In genomic region chr11:111320728-111321568, GRCh38 we compare ENCODE assay signal across 26 cellular contexts. TPM values are rescaled to one million over a fixed set of nuclear protein-coding genes. Genes with fewer than 3 reads are reported as not detected.
DNase-seq lines count a peak whose midpoint lies in the region; FAIRE-seq and TF ChIP-seq lines count a peak whose summit lies in the region.
"Had no signal": no experiment of that assay in that cellular context is flagged by ENCODE, and none has a peak within 500 bp of the region (broad histone marks: within the 10 kb centered on the region; RNA-seq: fewer than 3 reads in every experiment).

No MANE protein-coding gene starts in this region.

- H2AFZ ChIP-seq in neural progenitor cell (replicated peaks), result peak overlapping the region; percentile 3

- no peak overlapping the region for H3K4me3 Mint-ChIP-seq in neural progenitor cell
- H3K4me3 Mint-ChIP-seq in T-helper 2 cell treated with Interferon-gamma antibody and Interleukin-4, amounts not matched to agents 5 μg/mL and 100 μg/mL, for 36 hours, result no peak overlapping the region
- H3K4me3 Mint-ChIP-seq: activated CD4-positive, alpha-beta T cell treated with anti-CD3 and anti-CD28 coated beads, Interleukin-2, amount 10 ng/mL, durations not matched to agents 24 days and 14 days had no signal

- H3K4me3 ChIP-seq in A673 (ENCODE audit: low read depth, low read length, poor library complexity, severe bottlenecking) (no peak overlapping the region), kidney (ENCODE audit: low read length in 2 of 2) (no peak overlapping the region), neural progenitor cell (no peak overlapping the region)
- H3K4me3 ChIP-seq: adrenal gland, uterus had no signal

- DNase-seq in A673 (ENCODE audit: low spot score) (peak; percentile 29), SW480 (ENCODE audit: low spot score) (peak; percentile 28), kidney (no peak), neural progenitor cell (ENCODE audit: low spot score) (peak; percentile 15), GM12892 (ENCODE audit: insufficient read length) (no peak), SW 1271 (lab: John Stamatoyannopoulos, UW) (no peak)
- DNase-seq in T-helper 2 cell treated with Interferon-gamma antibody and Interleukin-4, amounts not matched to agents 5 μg/mL and 100 μg/mL, for 36 hours (ENCODE audit: low spot score), result no peak
- no peak for DNase-seq in activated CD8-positive, alpha-beta memory T cell treated with anti-CD3 and anti-CD28 coated beads for 24 hours
- DNase-seq: activated CD4-positive, alpha-beta T cell treated with anti-CD3 and anti-CD28 coated beads, Interleukin-2, amount 10 ng/mL, durations not matched to agents 24 days and 14 days; activated CD8-positive, alpha-beta memory T cell treated with anti-CD3 and anti-CD28 coated beads, Interleukin-2, amount 50 U/mL, for 48 hours; activated gamma-delta T cell; adrenal gland; central memory CD4-positive, alpha-beta T cell; DMS153; foreskin melanocyte; midbrain; NCI-H748 treated with DMSO at 0.1 percent for 48 hours; SHP77 treated with DMSO at 0.1 percent for 48 hours; T-helper 1 cell; uterus had no signal

- no peak overlapping the region for H3K27ac ChIP-seq in A673 (ENCODE audit: low read depth, low read length, poor library complexity, severe bottlenecking)
- H3K27ac ChIP-seq in kidney (ENCODE audit: low read depth in 2 of 2, low read length in 2 of 2), result peak overlapping the region; percentile 66 to 70
- no peak overlapping the region for H3K27ac ChIP-seq in neural progenitor cell
- H3K27ac ChIP-seq: adrenal gland, uterus had no signal

- H3K27me3 ChIP-seq in A673 (replicated peaks; ENCODE audit: insufficient read depth, low read depth, low read length, poor library complexity) (no peaks in the 10 kb centered on the region), neural progenitor cell (no peaks in the 10 kb centered on the region)
- H3K27me3 ChIP-seq: adrenal gland, uterus had no signal

- H4K20me1 ChIP-seq in neural progenitor cell (ENCODE audit: low read depth), result no peaks in the 10 kb centered on the region

- H3K36me3 Mint-ChIP-seq in neural progenitor cell, result no peaks in the 10 kb centered on the region
- H3K36me3 Mint-ChIP-seq in T-helper 2 cell treated with Interferon-gamma antibody and Interleukin-4, amounts not matched to agents 5 μg/mL and 100 μg/mL, for 36 hours (ENCODE audit: low read depth), result no peaks in the 10 kb centered on the region

- TF ChIP-seq CTCF in A673 (conservative IDR thresholded peaks at IDR 0.05; ENCODE audit: low read depth, low read length) (no peak), kidney (IDR thresholded peaks at IDR 0.05; ENCODE audit: borderline replicate concordance, extremely low read depth, insufficient read depth) (no peak), neural progenitor cell (IDR thresholded peaks at IDR 0.05) (no peak)

- TF ChIP-seq POLR2A in GM12892 (IDR thresholded peaks at IDR 0.05; ENCODE audit: low read depth, low read length), result no peak

- H3K36me3 ChIP-seq in A673 (ENCODE audit: insufficient read depth, low read length, poor library complexity, severe bottlenecking) (no peaks in the 10 kb centered on the region), kidney (ENCODE audit: control insufficient read depth in 1 of 2, insufficient read depth in 2 of 2, low read length in 2 of 2) (no peaks in the 10 kb centered on the region), neural progenitor cell (no peaks in the 10 kb centered on the region)
- H3K36me3 ChIP-seq: adrenal gland, uterus had no signal

- no peak overlapping the region for H3K9ac ChIP-seq in kidney (ENCODE audit: low read length in 2 of 2)
- no peak overlapping the region for H3K9ac ChIP-seq in neural progenitor cell

- BruUV-seq in A673 (replicated peaks; lab: Mats Ljungman, UMichigan), result no TSS peak

- CTCF ChIA-PET in A673 (lab: Charles Lee), result no interaction called here

- FAIRE-seq in kidney (lab: Jason Lieb, UNC) (peak; percentile 3), GM12892 (lab: Jason Lieb, UNC) (no peak)
- FAIRE-seq: GM19239, keratinocyte had no signal

- POLR2A ChIA-PET in A673 (lab: Charles Lee; ENCODE audit: low non-redundant PET), result interaction anchor here (0.7 kb wide), 1 partner anchor 14 kb away, joined by 9 read pairs; no protein-coding TSS in a partner anchor

- H3K9me3 ChIP-seq in A673 (ENCODE audit: low read depth, low read length, poor library complexity, severe bottlenecking) (no peaks in the 10 kb centered on the region), kidney (ENCODE audit: control insufficient read depth in 1 of 2, low read length in 2 of 2) (no peaks in the 10 kb centered on the region), neural progenitor cell (ENCODE audit: low read depth) (no peaks in the 10 kb centered on the region)
- H3K9me3 ChIP-seq: adrenal gland, uterus had no signal

- no peaks in the 10 kb centered on the region for H3K79me2 ChIP-seq in neural progenitor cell (ENCODE audit: low read depth)

- peaks cover 1% of the 10 kb centered on the region for H3K9me3 Mint-ChIP-seq in neural progenitor cell
- no peaks in the 10 kb centered on the region for H3K9me3 Mint-ChIP-seq in T-helper 2 cell treated with Interferon-gamma antibody and Interleukin-4, amounts not matched to agents 5 μg/mL and 100 μg/mL, for 36 hours
- H3K9me3 Mint-ChIP-seq: activated CD4-positive, alpha-beta T cell treated with anti-CD3 and anti-CD28 coated beads, Interleukin-2, amount 10 ng/mL, durations not matched to agents 24 days and 14 days had no signal

- H3K4me1 ChIP-seq in A673 (ENCODE audit: insufficient read depth, low read length, poor library complexity, severe bottlenecking) (no peaks in the 10 kb centered on the region), kidney (ENCODE audit: control insufficient read depth in 1 of 2, insufficient read depth in 1 of 2, low read depth in 1 of 2, low read length in 2 of 2) (peaks cover 14 to 18% of the 10 kb centered on the region in 2 donors), neural progenitor cell (no peaks in the 10 kb centered on the region)
- H3K4me1 ChIP-seq: uterus had no signal

- peaks cover 30% of the 10 kb centered on the region for H3K4me1 Mint-ChIP-seq in neural progenitor cell
- no peaks in the 10 kb centered on the region for H3K4me1 Mint-ChIP-seq in T-helper 2 cell treated with Interferon-gamma antibody and Interleukin-4, amounts not matched to agents 5 μg/mL and 100 μg/mL, for 36 hours (ENCODE audit: low read depth)
- H3K4me1 Mint-ChIP-seq: activated CD4-positive, alpha-beta T cell treated with anti-CD3 and anti-CD28 coated beads, Interleukin-2, amount 10 ng/mL, durations not matched to agents 24 days and 14 days had no signal

- intact Hi-C loops in A673 (cut with micrococcal nuclease; ENCODE audit: unreplicated experiment) (no loop called here), kidney (cut with DNase I) (no loop called here)

- H3K27ac Mint-ChIP-seq in neural progenitor cell, result no peak overlapping the region
- no peak overlapping the region for H3K27ac Mint-ChIP-seq in T-helper 2 cell treated with Interferon-gamma antibody and Interleukin-4, amounts not matched to agents 5 μg/mL and 100 μg/mL, for 36 hours
- H3K27ac Mint-ChIP-seq: activated CD4-positive, alpha-beta T cell treated with anti-CD3 and anti-CD28 coated beads, Interleukin-2, amount 10 ng/mL, durations not matched to agents 24 days and 14 days had no signal

- no peak overlapping the region for H3K4me2 ChIP-seq in neural progenitor cell

- peaks cover 2% of the 10 kb centered on the region for H3K27me3 Mint-ChIP-seq in neural progenitor cell (ENCODE audit: insufficient read depth, low read depth)
- peaks cover 15% of the 10 kb centered on the region for H3K27me3 Mint-ChIP-seq in T-helper 2 cell treated with Interferon-gamma antibody and Interleukin-4, amounts not matched to agents 5 μg/mL and 100 μg/mL, for 36 hours (ENCODE audit: low read depth)

- H3F3A ChIP-seq in neural progenitor cell (ENCODE audit: low read depth), result no peaks in the 10 kb centered on the region

RNA-seq across cellular contexts. Expression of gene POU2AF3, which starts 22.6 kb away (rescaled TPM):
- total RNA-seq in A673 (2021) (0.77 and 1.1 TPM in 2 replicates), kidney (4.3 TPM), neural progenitor cell (ENCODE audit: low replicate concordance) (0.59 and 2.1 TPM in 2 replicates)
- polyA plus RNA-seq in kidney (ENCODE audit: insufficient read depth, low read depth, low replicate concordance), result 4.9 TPM
- 0.93 TPM for polyA plus RNA-seq in GM12892 (2012; ENCODE audit: missing spikeins)
- total RNA-seq: H4, OCI-LY7, pulmonary artery endothelial cell had no signal
- polyA plus RNA-seq: keratinocyte had no signal

RNA-seq across cellular contexts. Expression of gene POU2AF1, which starts 58.1 kb away (rescaled TPM):
- not detected in 2 replicates for total RNA-seq in A673 (2021)
- total RNA-seq in kidney, result 18.5 TPM
- polyA plus RNA-seq in kidney (ENCODE audit: insufficient read depth, low read depth, low replicate concordance), result 0.95 TPM
- total RNA-seq in neural progenitor cell (ENCODE audit: low replicate concordance), result not detected in 2 replicates
- 151 TPM for polyA plus RNA-seq in GM12892 (2012; ENCODE audit: missing spikeins)
- total RNA-seq: epithelial cell of proximal tubule, H4, pulmonary artery endothelial cell had no signal
- polyA plus RNA-seq: keratinocyte had no signal

Comparison
In these comparisons a context has a peak if more than half of its experiments do, and no peak if none do; other contexts are left out.
1. DNase-seq: peak in A673 (single experiment), SW480 (single experiment) and neural progenitor cell (single experiment); none in kidney (single experiment), T-helper 2 cell treated with Interferon-gamma antibody and Interleukin-4, amounts not matched to agents 5 μg/mL and 100 μg/mL, for 36 hours (single experiment), GM12892 (single experiment), SW 1271 (0 of 2) and activated CD8-positive, alpha-beta memory T cell treated with anti-CD3 and anti-CD28 coated beads for 24 hours (single experiment).
2. H3K27ac ChIP-seq: peak in kidney (2 of 2); none in A673 (single experiment) and neural progenitor cell (single experiment).
3. RNA of gene POU2AF1, which starts 58.1 kb away (total RNA-seq): 18.5 TPM in kidney (single experiment); not detected in A673 and not detected in neural progenitor cell; every median in the first group is over 10 times any median in the second.